9 cellular contexts compared by ENCODE assay signal in the genomic region with DNA sequence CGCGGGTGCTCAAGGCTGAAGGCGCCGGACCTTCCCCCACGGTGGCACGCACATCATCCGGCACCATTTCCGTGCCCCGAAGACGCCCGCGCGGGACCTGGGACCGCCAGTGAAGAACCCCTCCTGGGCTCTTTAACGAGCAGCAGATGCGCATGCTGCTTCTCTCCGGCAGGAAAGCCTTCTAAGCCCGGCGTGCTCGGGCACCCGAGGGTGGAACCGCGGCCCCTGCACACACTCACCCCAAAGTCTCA. TPM values are rescaled to one million over a fixed set of nuclear protein-coding genes. Genes with fewer than 3 reads are reported as not detected.
DNase-seq lines count a peak whose midpoint lies in the region; ATAC-seq and TF ChIP-seq lines count a peak whose summit lies in the region.
"Had no signal": no experiment of that assay in that cellular context is flagged by ENCODE, and none has a peak within 500 bp of the region (broad histone marks: within the 10 kb centered on the region; RNA-seq: fewer than 3 reads in every experiment).

No MANE protein-coding gene starts in this region.

- H3K36me3 ChIP-seq in HEK293 (ENCODE audit: control insufficient read depth in 2 of 2, insufficient read depth in 1 of 2, low read length in 2 of 2), result no peaks in the 10 kb centered on the region
- no peaks in the 10 kb centered on the region for H3K36me3 ChIP-seq in hepatocyte (replicated peaks; ENCODE audit: insufficient read depth, low read depth)
- H3K36me3 ChIP-seq in skeletal muscle satellite cell (ENCODE audit: insufficient read depth, low read length), result no peaks in the 10 kb centered on the region
- H3K36me3 ChIP-seq: HAP-1 had no signal

- POLR2A ChIA-PET in HEK293 (lab: Yijun Ruan, JAX), result no interaction called here

- CTCF ChIA-PET in HEK293 (lab: Yijun Ruan, JAX), result interaction anchor here (0.6 to 1.7 kb wide), 6 partner anchors 21 to 590 kb away, joined by 3 to 4 read pairs (median 3); no protein-coding TSS in a partner anchor

- no peaks in the 10 kb centered on the region for H3K9me2 ChIP-seq in hepatocyte (replicated peaks; ENCODE audit: insufficient read depth)

- H4K20me1 ChIP-seq in hepatocyte (ENCODE audit: insufficient read depth, poor library complexity, severe bottlenecking), result no peaks in the 10 kb centered on the region

- peak overlapping the region; percentile 45 for H3K4me3 ChIP-seq in HEK293 (ENCODE audit: low read depth, low read length)
- H3K4me3 ChIP-seq in hepatocyte, result peak overlapping the region; percentile 25
- H3K4me3 ChIP-seq in skeletal muscle satellite cell (ENCODE audit: low read length), result peak overlapping the region; percentile 67
- H3K4me3 ChIP-seq: HAP-1 had no signal

- peak in 1 of 2 donors; percentile 8 for ATAC-seq in activated T-cell treated with anti-CD3 and anti-CD28 coated beads, Interleukin-2, amount 50 U/mL, for 72 hours (replicated peaks in 1 of 2)

- H3K4me1 ChIP-seq in HEK293 (ENCODE audit: control insufficient read depth, insufficient read depth, low read length), result no peaks in the 10 kb centered on the region; the same call in 1 of the 2 replicates
- peaks cover 12% of the 10 kb centered on the region for H3K4me1 ChIP-seq in hepatocyte (ENCODE audit: insufficient read depth)
- peaks cover 6% of the 10 kb centered on the region for H3K4me1 ChIP-seq in skeletal muscle satellite cell (ENCODE audit: control insufficient read depth, insufficient read depth, low read length)
- H3K4me1 ChIP-seq: HAP-1 had no signal

- H3K9ac ChIP-seq in skeletal muscle satellite cell (ENCODE audit: low read depth, low read length), result peak overlapping the region; percentile 58

- peak overlapping the region; percentile 87 for H3K4me2 ChIP-seq in hepatocyte
- peak overlapping the region; percentile 89 for H3K4me2 ChIP-seq in skeletal muscle satellite cell (ENCODE audit: low read length)

- 1% methylated on average over 18 of the region's 23 CpGs for WGBS in hepatocyte (ENCODE audit: low lambda C conversion rate, missing lambda C conversion rate)

- peaks cover 16% of the 10 kb centered on the region for H3K79me2 ChIP-seq in hepatocyte

- TF ChIP-seq CTCF in HEK293 (tag by site-specific recombination; IDR thresholded peaks at IDR 0.05), result 0 out of 2 replicates have a peak, but pooled peaks have one; percentile 6
- no peak for TF ChIP-seq CTCF in hepatocyte (IDR thresholded peaks at IDR 0.05; ENCODE audit: poor library complexity)

- H3K27ac ChIP-seq in HEK293 (ENCODE audit: extremely low read depth, low read depth, low read length) (peak overlapping the region; percentile 82), hepatocyte (peak overlapping the region; percentile 78)

- peak overlapping the region; percentile 72 to 82 for H3K4me3 Mint-ChIP-seq in activated T-cell treated with anti-CD3 and anti-CD28 coated beads, Interleukin-2, amount 50 U/mL, for 72 hours
- H3K4me3 Mint-ChIP-seq in immature natural killer cell, result no peak overlapping the region

- peaks cover 74% of the 10 kb centered on the region for H3K27me3 Mint-ChIP-seq in activated T-cell treated with anti-CD3 and anti-CD28 coated beads, Interleukin-2, amount 50 U/mL, for 72 hours (ENCODE audit: low read depth)
- H3K27me3 Mint-ChIP-seq in immature natural killer cell (ENCODE audit: low read depth in 3 of 3), result peaks cover 13 to 26% (median 23%) of the 10 kb centered on the region in 3 donors

- peak overlapping the region; percentile 46 for H2AFZ ChIP-seq in hepatocyte

- H3K36me3 Mint-ChIP-seq in activated T-cell treated with anti-CD3 and anti-CD28 coated beads, Interleukin-2, amount 50 U/mL, for 72 hours (ENCODE audit: insufficient read depth in 2 of 2), result peaks cover 3 to 5% of the 10 kb centered on the region in 2 donors
- peaks cover 2 to 3% (median 3%) of the 10 kb centered on the region in 3 donors for H3K36me3 Mint-ChIP-seq in immature natural killer cell

- peaks cover 62% of the 10 kb centered on the region for H3K27me3 ChIP-seq in hepatocyte
- H3K27me3 ChIP-seq in skeletal muscle satellite cell (ENCODE audit: control insufficient read depth, insufficient read depth, low read length), result peaks cover 77% of the 10 kb centered on the region

- no peak overlapping the region for H3K27ac Mint-ChIP-seq in activated T-cell treated with anti-CD3 and anti-CD28 coated beads, Interleukin-2, amount 50 U/mL, for 72 hours
- no peak overlapping the region for H3K27ac Mint-ChIP-seq in immature natural killer cell

- H3K4me1 Mint-ChIP-seq in activated T-cell treated with anti-CD3 and anti-CD28 coated beads, Interleukin-2, amount 50 U/mL, for 72 hours (ENCODE audit: low read depth), result peaks cover 40% of the 10 kb centered on the region
- peaks cover 19 to 24% of the 10 kb centered on the region in 2 donors for H3K4me1 Mint-ChIP-seq in immature natural killer cell

- no peaks in the 10 kb centered on the region for H3K9me3 Mint-ChIP-seq in activated T-cell treated with anti-CD3 and anti-CD28 coated beads, Interleukin-2, amount 50 U/mL, for 72 hours
- H3K9me3 Mint-ChIP-seq in immature natural killer cell, result peaks cover 0 to 5% (median 0%) of the 10 kb centered on the region in 6 donors

- peak in 1 of 2 donors; percentile 13 for DNase-seq in activated T-cell treated with anti-CD3 and anti-CD28 coated beads, Interleukin-2, amount 50 U/mL, for 72 hours
- no peak for DNase-seq in hepatocyte (ENCODE audit: low spot score)
- DNase-seq in islet precursor cell, result no peak
- DNase-seq in immature natural killer cell, result no peak
- DNase-seq in AG08395 (ENCODE audit: low spot score), result no peak
- DNase-seq in GOT3 (lab: John Stamatoyannopoulos, UW), result no peak

- H3K9me3 ChIP-seq in HEK293 (ENCODE audit: control insufficient read depth, insufficient read depth, low read depth, low read length), result no peaks in the 10 kb centered on the region
- H3K9me3 ChIP-seq in hepatocyte (ENCODE audit: low read depth), result no peaks in the 10 kb centered on the region
- no peaks in the 10 kb centered on the region for H3K9me3 ChIP-seq in skeletal muscle satellite cell (replicated peaks; ENCODE audit: low read length)
- H3K9me3 ChIP-seq: HAP-1 had no signal

TF ChIP-seq in HEK293, 187 proteins besides CTCF, POLR2A, EP300 and RAD21 (continues in another document):
- no peak for TF ChIP-seq ZNF174 (tag by site-specific recombination; IDR thresholded peaks at IDR 0.05)
- no peak for TF ChIP-seq ZFP41 (tag by site-specific recombination; IDR thresholded peaks at IDR 0.05; ENCODE audit: borderline replicate concordance)
- no peak for TF ChIP-seq ZFP37 (tag by site-specific recombination; IDR thresholded peaks at IDR 0.05)
- no peak for TF ChIP-seq ZNF274 (IDR thresholded peaks at IDR 0.05; ENCODE audit: low read length)
- no peak for TF ChIP-seq ZNF274 (tag by site-specific recombination; IDR thresholded peaks at IDR 0.05; ENCODE audit: borderline replicate concordance)
- TF ChIP-seq ZNF560 (tag by site-specific recombination; IDR thresholded peaks at IDR 0.05; ENCODE audit: borderline replicate concordance), result no peak
- no peak for TF ChIP-seq ZNF514 (tag by site-specific recombination; IDR thresholded peaks at IDR 0.05)
- no peak for TF ChIP-seq HIC1 (tag by site-specific recombination; IDR thresholded peaks at IDR 0.05)
- TF ChIP-seq, protein P1, sequence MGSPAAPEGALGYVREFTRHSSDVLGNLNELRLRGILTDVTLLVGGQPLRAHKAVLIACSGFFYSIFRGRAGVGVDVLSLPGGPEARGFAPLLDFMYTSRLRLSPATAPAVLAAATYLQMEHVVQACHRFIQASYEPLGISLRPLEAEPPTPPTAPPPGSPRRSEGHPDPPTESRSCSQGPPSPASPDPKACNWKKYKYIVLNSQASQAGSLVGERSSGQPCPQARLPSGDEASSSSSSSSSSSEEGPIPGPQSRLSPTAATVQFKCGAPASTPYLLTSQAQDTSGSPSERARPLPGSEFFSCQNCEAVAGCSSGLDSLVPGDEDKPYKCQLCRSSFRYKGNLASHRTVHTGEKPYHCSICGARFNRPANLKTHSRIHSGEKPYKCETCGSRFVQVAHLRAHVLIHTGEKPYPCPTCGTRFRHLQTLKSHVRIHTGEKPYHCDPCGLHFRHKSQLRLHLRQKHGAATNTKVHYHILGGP (tag by site-specific recombination; IDR thresholded peaks at IDR 0.05), result no peak
- no peak for TF ChIP-seq ZNF37A (tag by site-specific recombination; IDR thresholded peaks at IDR 0.05)
- no peak for TF ChIP-seq ZNF626 (tag by site-specific recombination; IDR thresholded peaks at IDR 0.05)
- TF ChIP-seq ZNF16 (tag by site-specific recombination; IDR thresholded peaks at IDR 0.05; ENCODE audit: low read depth), result no peak
- TF ChIP-seq ZNF692 (tag by site-specific recombination; IDR thresholded peaks at IDR 0.05), result no peak

RNA-seq across cellular contexts. Expression of gene FOXQ1, which starts 0.2 kb away (rescaled TPM):
- not detected for total RNA-seq in activated T-cell treated with anti-CD3 and anti-CD28 coated beads, Interleukin-2, amount 50 U/mL, for 72 hours
- 12.8 and 14.2 TPM in 2 replicates for total RNA-seq in hepatocyte
- polyA plus RNA-seq in hepatocyte, result 15.1 and 25.9 TPM in 2 replicates
- 0.25 and 0.87 TPM in 2 replicates for total RNA-seq in skeletal muscle satellite cell (2012; rRNA removed)
- polyA plus RNA-seq in immature natural killer cell, result not detected

Comparison
In these comparisons a context has a peak if more than half of its experiments do, and no peak if none do; other contexts are left out.
1. H3K4me3 Mint-ChIP-seq: peak in activated T-cell treated with anti-CD3 and anti-CD28 coated beads, Interleukin-2, amount 50 U/mL, for 72 hours (2 of 2); none in immature natural killer cell (0 of 5).
2. RNA of gene FOXQ1, which starts 0.2 kb away (total RNA-seq): 12.8 to 14.2 TPM in hepatocyte; not detected in activated T-cell treated with anti-CD3 and anti-CD28 coated beads, Interleukin-2, amount 50 U/mL, for 72 hours; every median in the first group is over 10 times any median in the second.
3. Peak in every context shown above with its lines, with median percentiles within 50 percentile points of each other: H3K4me3 ChIP-seq.